8 cellular contexts compared by ENCODE assay signal in the genomic region with DNA sequence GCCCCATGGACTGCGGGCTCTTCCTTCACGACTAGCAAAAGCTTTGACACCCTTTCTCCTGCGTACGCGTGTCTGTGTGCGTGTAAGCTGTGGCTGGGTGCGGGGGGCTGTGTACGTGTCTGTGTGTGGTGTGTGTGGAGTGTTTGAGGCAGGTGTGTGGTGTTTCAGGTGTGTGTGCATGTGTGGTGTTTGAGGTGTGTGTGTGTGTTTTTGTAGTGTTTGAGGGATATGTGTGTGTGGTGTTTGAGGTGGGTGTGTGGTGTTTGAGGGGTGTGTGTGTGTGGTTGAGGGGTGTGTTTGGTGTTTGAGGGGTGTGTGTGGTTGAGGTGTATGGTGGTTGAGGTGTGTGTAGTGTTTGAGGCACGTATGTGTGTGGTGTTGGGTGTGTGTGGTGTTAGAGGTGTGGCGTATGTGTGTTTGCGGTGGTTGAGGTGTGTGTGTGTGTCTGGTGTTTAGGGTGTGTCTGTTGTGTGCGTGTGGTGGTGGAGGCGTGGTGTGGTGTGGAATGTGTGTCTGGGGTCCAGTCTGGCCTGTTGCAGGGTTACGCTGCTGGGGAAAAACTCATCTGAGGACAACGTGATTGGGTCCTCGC. TPM values are rescaled to one million over a fixed set of nuclear protein-coding genes. Genes with fewer than 3 reads are reported as not detected.
A peak's percentile ranks its signal among the peaks of the same experiment; 100 is the strongest.
DNase-seq lines count a peak whose midpoint lies in the region; ATAC-seq and TF ChIP-seq lines count a peak whose summit lies in the region.

No MANE protein-coding gene starts in this region.

- H3K27me3 ChIP-seq in SJSA1 (replicated peaks), result peaks cover 5% of the 10 kb centered on the region; the same call in 1 of the 2 replicates
- no peaks in the 10 kb centered on the region for H3K27me3 ChIP-seq in gastrocnemius medialis

- in situ Hi-C loops in gastrocnemius medialis (cut with MboI; ENCODE audit: low sequenced_read_pairs in 4 of 4), result no loop called here

- intact Hi-C loops in gastrocnemius medialis (cut with DNase I; ENCODE audit: low total_unique reads), result loop anchor here (1.0 to 5.0 kb wide), 2 partner anchors 44 to 101 kb away; a partner anchor contains a TSS

- no peak for TF ChIP-seq CTCF in fibroblast of pulmonary artery (IDR thresholded peaks at IDR 0.05; ENCODE audit: low read length, missing control alignments)
- no peak for TF ChIP-seq CTCF in gastrocnemius medialis (IDR thresholded peaks at IDR 0.05 in 4 of 5, conservative IDR thresholded peaks at IDR 0.05 in 1 of 5)

- DNase-seq in SJSA1 (ENCODE audit: low read depth in 1 of 2, low spot score in 2 of 2), result no peak
- no peak for DNase-seq in fibroblast of pulmonary artery (ENCODE audit: low read depth)
- DNase-seq in gastrocnemius medialis, result no peak
- no peak for DNase-seq in stimulated activated CD8-positive, alpha-beta memory T cell treated with anti-CD3 and anti-CD28 coated beads, Interleukin-4, amount 100 ng/mL, for 48 hours
- no peak for DNase-seq in NCI-H345 treated with DMSO at 0.1 percent for 48 hours (lab: John Stamatoyannopoulos, UW; ENCODE audit: unreplicated experiment)
- DNase-seq in stimulated activated CD4-positive, alpha-beta T cell treated with anti-CD3 and anti-CD28 coated beads, Interleukin-2, amount 100 ng/mL, for 48 hours, result no peak

- H3K36me3 ChIP-seq in SJSA1, result peaks cover 9% of the 10 kb centered on the region; the same call in 1 of the 2 replicates
- no peaks in the 10 kb centered on the region for H3K36me3 ChIP-seq in gastrocnemius medialis

- ATAC-seq in GM18511 (IDR thresholded peaks at IDR 0.05; ENCODE audit: unreplicated experiment) (peak; percentile 5), gastrocnemius medialis (no peak), HG03342 (IDR thresholded peaks at IDR 0.05; ENCODE audit: unreplicated experiment) (no peak)

- H3K9me3 ChIP-seq in SJSA1 (replicated peaks) (peaks cover 7% of the 10 kb centered on the region; the same call in 1 of the 2 replicates), gastrocnemius medialis (no peaks in the 10 kb centered on the region)

- no peak overlapping the region for H3K27ac ChIP-seq in SJSA1
- H3K27ac ChIP-seq in gastrocnemius medialis, result peak overlapping the region; percentile 82 to 87 (median 84)

- no peak for TF ChIP-seq POLR2A in gastrocnemius medialis (IDR thresholded peaks at IDR 0.05)

- peaks cover 20% of the 10 kb centered on the region for H3K4me1 ChIP-seq in SJSA1 (replicated peaks)
- peaks cover 9 to 18% of the 10 kb centered on the region in 2 donors for H3K4me1 ChIP-seq in gastrocnemius medialis

- H3K4me3 ChIP-seq in SJSA1 (peak overlapping the region; percentile 84), fibroblast of pulmonary artery (replicated peaks; ENCODE audit: low read depth, low read length) (peak overlapping the region; percentile 89), gastrocnemius medialis (peak overlapping the region; percentile 75 to 91 (median 87))

RNA-seq across cellular contexts. Expression of a gene that starts 0.7 kb away (rescaled TPM):
- total RNA-seq in SJSA1 (2014; rRNA removed; shearing (Covaris generic)), result 20.2 and 22.7 TPM in 2 replicates
- 10 to 100 TPM in 2 of 4 donors, 1 to 10 TPM in 2; 8.8 to 17.8 (median 10.2) TPM for total RNA-seq in gastrocnemius medialis

RNA-seq across cellular contexts. Expression of a gene that starts 28.0 kb away (rescaled TPM):
- 0.03 TPM in 1 of 2 replicates, not detected in the other for total RNA-seq in SJSA1 (2014; rRNA removed; shearing (Covaris generic))
- total RNA-seq in gastrocnemius medialis, result under 1 TPM; 0.39 to 0.85 (median 0.47) TPM

RNA-seq across cellular contexts. Expression of a gene that starts 44.0 kb away (rescaled TPM):
- 0.22 and 0.53 TPM in 2 replicates for total RNA-seq in SJSA1 (2014; rRNA removed; shearing (Covaris generic))
- total RNA-seq in gastrocnemius medialis, result 1 to 10 TPM; 3.8 to 9.8 (median 5.1) TPM

RNA-seq across cellular contexts. Expression of a gene that starts 46.0 kb away (rescaled TPM):
- total RNA-seq in SJSA1 (2014; rRNA removed; shearing (Covaris generic)), result 26.5 and 47.8 TPM in 2 replicates
- total RNA-seq in gastrocnemius medialis, result 10 to 100 TPM; 10.8 to 39.7 (median 24.4) TPM

RNA-seq across cellular contexts. Expression of a gene that starts 50.4 kb away (rescaled TPM):
- total RNA-seq in SJSA1 (2014; rRNA removed; shearing (Covaris generic)), result 1.7 and 2.5 TPM in 2 replicates
- total RNA-seq in gastrocnemius medialis, result 100 to 1,000 TPM in 1 of 4 donors, 10 to 100 TPM in 3; 53.4 to 134 (median 63.7) TPM
